ENCODE assay signal across 13 cellular contexts in the genomic region with DNA sequence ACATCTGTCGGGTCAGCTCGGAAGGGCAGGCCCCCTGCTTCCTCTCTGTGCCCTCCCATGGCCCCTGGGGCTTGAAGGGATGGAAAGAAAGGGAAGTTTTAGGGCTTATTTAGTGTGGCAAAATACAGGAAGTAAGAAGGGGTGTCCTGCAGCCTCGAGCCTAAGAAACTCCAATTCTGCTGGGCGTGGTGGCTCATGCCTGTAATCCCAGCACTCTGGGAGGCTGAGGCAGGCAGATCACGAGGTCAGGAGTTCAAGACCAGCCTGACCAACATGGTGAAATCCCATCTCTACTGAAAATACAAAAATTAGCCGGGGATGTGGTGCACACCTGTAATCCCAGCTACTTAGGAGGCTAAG. TPM values are rescaled to one million over a fixed set of nuclear protein-coding genes. Genes with fewer than 3 reads are reported as not detected.
"Had no signal": no experiment of that assay in that cellular context is flagged by ENCODE, and none has a peak within 500 bp of the region (broad histone marks: within the 10 kb centered on the region; RNA-seq: fewer than 3 reads in every experiment).

No MANE protein-coding gene starts in this region.

RNA-seq across cellular contexts. Expression of a gene that starts 20.9 kb away (rescaled TPM):
- total RNA-seq: activated CD4-positive, alpha-beta memory T cell treated with anti-CD3 and anti-CD28 coated beads, Interleukin-2, amount 10 ng/mL, durations not matched to agents 7 days and 5 days; activated CD4-positive, alpha-beta T cell treated with anti-CD3 and anti-CD28 coated beads, Interleukin-2, amount 10 ng/mL, durations not matched to agents 24 days and 14 days; activated naive CD4-positive, alpha-beta T cell treated with anti-CD3 and anti-CD28 coated beads for 36 hours; activated naive CD8-positive, alpha-beta T cell treated with anti-CD3 and anti-CD28 coated beads, Interleukin-2, amount 10 ng/mL, durations not matched to agents 7 days and 5 days; activated T-cell treated with anti-CD3 and anti-CD28 coated beads, Interleukin-2, amount 50 U/mL, for 72 hours; epithelial cell of proximal tubule; naive thymus-derived CD8-positive, alpha-beta T cell; osteocyte; T-helper 1 cell treated with Interleukin-12 subunit alpha and Interleukin-12 subunit beta and Interleukin-4 antibody, amounts not matched to agents 30 ng/mL and 1 ng/mL, for 36 hours; urinary bladder had no signal
- polyA plus RNA-seq: cardiac muscle cell; fibroblast of lung; keratinocyte; naive thymus-derived CD8-positive, alpha-beta T cell had no signal
